Comparison of ENCODE assay signal across 11 cellular contexts in genomic region chr11:72807021-72807693, GRCh38. TPM values are rescaled to one million over a fixed set of nuclear protein-coding genes. Genes with fewer than 3 reads are reported as not detected.
DNase-seq lines count a peak whose midpoint lies in the region; ATAC-seq, FAIRE-seq and TF ChIP-seq lines count a peak whose summit lies in the region.
"Had no signal": no experiment of that assay in that cellular context is flagged by ENCODE, and none has a peak within 500 bp of the region (broad histone marks: within the 10 kb centered on the region; RNA-seq: fewer than 3 reads in every experiment).

No MANE protein-coding gene starts in this region.

- H3K4me3 ChIP-seq in right atrium auricular region (no peak overlapping the region), lower lobe of right lung (no peak overlapping the region)

- no peak for DNase-seq in Right ventricle myocardium inferior (ENCODE audit: missing footprints)
- no peak for DNase-seq in right atrium auricular region (ENCODE audit: low spot score)
- DNase-seq in caudate nucleus (lab: John Stamatoyannopoulos, UW): no peak
- no peak for DNase-seq in lower lobe of right lung
- DNase-seq in frontal cortex (ENCODE audit: low spot score in 2 of 2): no peak
- no peak for DNase-seq in RCC 7860 (ENCODE audit: low spot score)
- DNase-seq: ACHN; activated CD4-positive, alpha-beta T cell treated with anti-CD3 and anti-CD28 coated beads, Interleukin-2, amount 10 ng/mL, durations not matched to agents 7 days and 5 days; NCI-H2081 treated with DMSO at 0.1 percent for 48 hours had no signal

- H3K4me1 ChIP-seq in right atrium auricular region: peaks cover 0 to 3% of the 10 kb centered on the region in 2 donors
- peaks cover 48% of the 10 kb centered on the region for H3K4me1 ChIP-seq in lower lobe of right lung

- TF ChIP-seq CTCF in right atrium auricular region (IDR thresholded peaks at IDR 0.05): no peak
- TF ChIP-seq CTCF in lower lobe of right lung (IDR thresholded peaks at IDR 0.05): no peak

- FAIRE-seq in frontal cortex (lab: Jason Lieb, UNC) (no peak), RCC 7860 (lab: Jason Lieb, UNC) (no peak)

- ATAC-seq in Right ventricle myocardium inferior: peak; percentile 29
- peak; percentile 64 to 67 for ATAC-seq in lower lobe of right lung
- ATAC-seq in HG02885 (IDR thresholded peaks at IDR 0.05; ENCODE audit: poor library complexity, unreplicated experiment): no peak
- no peak for ATAC-seq in HG03039 (IDR thresholded peaks at IDR 0.05; ENCODE audit: unreplicated experiment)

- H3K9me3 ChIP-seq in right atrium auricular region (no peaks in the 10 kb centered on the region), lower lobe of right lung (no peaks in the 10 kb centered on the region)

- H3K36me3 ChIP-seq in right atrium auricular region (no peaks in the 10 kb centered on the region), lower lobe of right lung (peaks cover 3% of the 10 kb centered on the region)

- no peak overlapping the region for H3K27ac ChIP-seq in right atrium auricular region
- H3K27ac ChIP-seq in caudate nucleus (ENCODE audit: low read depth, low read length): peak overlapping the region; percentile 44
- peak overlapping the region; percentile 76 for H3K27ac ChIP-seq in lower lobe of right lung

- H3K27me3 ChIP-seq in right atrium auricular region: no peaks in the 10 kb centered on the region
- no peaks in the 10 kb centered on the region for H3K27me3 ChIP-seq in lower lobe of right lung (ENCODE audit: low read depth)

- intact Hi-C loops in Right ventricle myocardium inferior (cut with DNase I) (no loop called here), lower lobe of right lung (cut with DNase I) (no loop called here)

RNA-seq across cellular contexts. Expression of gene ATG16L2, which starts 7.1 kb away (rescaled TPM):
- total RNA-seq in Right ventricle myocardium inferior: 16.5 TPM
- 10 to 100 TPM in 1 of 2 donors, 1 to 10 TPM in 1; 9.0 to 10.0 TPM for total RNA-seq in right atrium auricular region
- total RNA-seq in lower lobe of right lung: 104 TPM
- 2.9 TPM for total RNA-seq in frontal cortex

RNA-seq across cellular contexts. Expression of gene STARD10, which starts 13.3 kb away (rescaled TPM):
- 114 TPM for total RNA-seq in Right ventricle myocardium inferior
- 100 to 1,000 TPM in 1 of 2 donors, 10 to 100 TPM in 1; 77.0 to 112 TPM for total RNA-seq in right atrium auricular region
- total RNA-seq in lower lobe of right lung: 126 TPM
- total RNA-seq in frontal cortex: 37.9 TPM

RNA-seq across cellular contexts. Expression of gene ARAP1, which starts 54.9 kb away (rescaled TPM):
- 55.2 TPM for total RNA-seq in Right ventricle myocardium inferior
- 10 to 100 TPM; 74.0 to 83.8 TPM for total RNA-seq in right atrium auricular region
- total RNA-seq in lower lobe of right lung: 276 TPM
- total RNA-seq in frontal cortex: 20.0 TPM

Comparison
In these comparisons a context has a peak if more than half of its experiments do, and no peak if none do; other contexts are left out.
1. ATAC-seq: peak in Right ventricle myocardium inferior (single experiment) and lower lobe of right lung (2 of 2); none in HG02885 (single experiment) and HG03039 (single experiment).
2. H3K27ac ChIP-seq: peak in caudate nucleus (single experiment) and lower lobe of right lung (single experiment); none in right atrium auricular region (0 of 2).